In genomic region chr2:163859951-163860350, GRCh38 we compare ENCODE assay signal across 27 cellular contexts.
DNase-seq lines count a peak whose midpoint lies in the region; ATAC-seq, FAIRE-seq and TF ChIP-seq lines count a peak whose summit lies in the region.
"Had no signal": no experiment of that assay in that cellular context is flagged by ENCODE, and none has a peak within 500 bp of the region (broad histone marks: within the 10 kb centered on the region; RNA-seq: fewer than 3 reads in every experiment).

No MANE protein-coding gene starts in this region.

- CTCF ChIA-PET in H1 (lab: Charles Lee; ENCODE audit: partially characterized antibody) = no interaction called here

- H2BK15ac ChIP-seq in H1 (ENCODE audit: low read length) = no peak overlapping the region

- H3K4ac ChIP-seq in H1 (replicated peaks; ENCODE audit: insufficient read length, low read depth, low read length) = no peak overlapping the region

- TF ChIP-seq CTCF in GM12865 (IDR thresholded peaks at IDR 0.05; ENCODE audit: insufficient read depth, low read depth, low read length, missing control alignments) (no peak), H1 (IDR thresholded peaks at IDR 0.05; ENCODE audit: control extremely low read depth in 1 of 3, insufficient read depth in 1 of 3, low read depth in 1 of 3, low read length in 3 of 3) (no peak), osteoblast (IDR thresholded peaks at IDR 0.05; ENCODE audit: extremely low read depth, low read depth, low read length) (no peak), esophagus squamous epithelium (IDR thresholded peaks at IDR 0.05) (no peak), uterus (IDR thresholded peaks at IDR 0.05) (no peak)

- no peaks in the 10 kb centered on the region for H3K27me3 ChIP-seq in H1 (replicated peaks in 1 of 4; ENCODE audit: control insufficient read depth in 3 of 4, extremely low read depth in 1 of 4, insufficient read depth in 3 of 4, low read length in 3 of 4)
- H3K27me3 ChIP-seq in osteoblast (ENCODE audit: insufficient read depth, low read length) = no peaks in the 10 kb centered on the region
- no peaks in the 10 kb centered on the region for H3K27me3 ChIP-seq in esophagus squamous epithelium
- H3K27me3 ChIP-seq in uterus = no peaks in the 10 kb centered on the region
- H3K27me3 ChIP-seq: colonic mucosa, hepatocyte, stomach had no signal

- FAIRE-seq in H1 (lab: Jason Lieb, UNC) = no peak
- FAIRE-seq: HTR-8/SVneo had no signal

- no peak overlapping the region for H2BK120ac ChIP-seq in H1 (replicated peaks; ENCODE audit: low read depth, low read length)

- no peak overlapping the region for H2AK5ac ChIP-seq in H1 (ENCODE audit: low read depth, low read length)

- intact Hi-C loops in esophagus squamous epithelium (cut with DNase I) = no loop called here
- intact Hi-C loops in uterus (cut with DNase I; ENCODE audit: low total_unique reads) = no loop called here

- TF ChIP-seq EP300 in H1 (IDR thresholded peaks at IDR 0.05; ENCODE audit: borderline replicate concordance in 1 of 2, low read depth in 2 of 2, low read length in 2 of 2) = no peak

- ATAC-seq in GM19452 (IDR thresholded peaks at IDR 0.05; ENCODE audit: unreplicated experiment) = no peak
- ATAC-seq: activated CD8-positive, alpha-beta memory T cell treated with anti-CD3 and anti-CD28 coated beads, Interleukin-2, amount 10 ng/mL, durations not matched to agents 7 days and 5 days; activated T-helper 17 cell treated with anti-CD3 and anti-CD28 coated beads, Interleukin-2, amount 50 U/mL, for 72 hours; natural killer cell treated with Interleukin-12 subunit alpha and Interleukin-12 subunit beta and Interleukin-15 and Interleukin-18, amount 100 ng/mL, for 72 hours had no signal

- H2AFZ ChIP-seq in H1 (ENCODE audit: low read length) (peak overlapping the region; percentile 59; the same call in 1 of the 2 replicates), osteoblast (ENCODE audit: low read length) (peak overlapping the region; percentile 8)
- H2AFZ ChIP-seq: hepatocyte, PC-9 had no signal

- H3K14ac ChIP-seq in H1 (ENCODE audit: insufficient read length) = no peak overlapping the region

- no peak overlapping the region for H2BK12ac ChIP-seq in H1 (ENCODE audit: low read depth, low read length)

- H2BK5ac ChIP-seq in H1 (ENCODE audit: low read depth, low read length) = no peak overlapping the region

- H3K79me1 ChIP-seq in H1 (ENCODE audit: low read depth, low read length) = no peaks in the 10 kb centered on the region

- no peak overlapping the region for H4K91ac ChIP-seq in H1 (replicated peaks; ENCODE audit: insufficient read length, low read length)

- no peaks in the 10 kb centered on the region for H3K9me3 ChIP-seq in H1 (ENCODE audit: insufficient read depth in 2 of 2, low read depth in 1 of 2, low read length in 1 of 2)
- H3K9me3 ChIP-seq in osteoblast (ENCODE audit: low read depth, low read length) = no peaks in the 10 kb centered on the region
- no peaks in the 10 kb centered on the region for H3K9me3 ChIP-seq in esophagus squamous epithelium
- no peaks in the 10 kb centered on the region for H3K9me3 ChIP-seq in uterus
- H3K9me3 ChIP-seq: colonic mucosa, stomach had no signal

- H3K18ac ChIP-seq in H1 (ENCODE audit: extremely low read depth, low read length) = no peak overlapping the region

- no peak for TF ChIP-seq POLR2A in H1 (IDR thresholded peaks at IDR 0.05; ENCODE audit: control extremely low read depth in 1 of 2, low read depth in 2 of 2, low read length in 2 of 2)
- TF ChIP-seq POLR2A in esophagus squamous epithelium (IDR thresholded peaks at IDR 0.05) = no peak
- TF ChIP-seq POLR2A in uterus (IDR thresholded peaks at IDR 0.05) = no peak

- H3K79me2 ChIP-seq in H1 (ENCODE audit: control insufficient read depth in 1 of 2, insufficient read depth in 2 of 2, low read length in 2 of 2) (no peaks in the 10 kb centered on the region), osteoblast (ENCODE audit: insufficient read depth, low read length) (no peaks in the 10 kb centered on the region)
- H3K79me2 ChIP-seq: hepatocyte had no signal

- no peak overlapping the region for H2BK20ac ChIP-seq in H1 (ENCODE audit: low read length)

- TF ChIP-seq RAD21 in H1 (IDR thresholded peaks at IDR 0.05 in 1 of 2, conservative IDR thresholded peaks at IDR 0.05 in 1 of 2; ENCODE audit: low read depth in 2 of 2, low read length in 2 of 2) = no peak

- H3K36me3 ChIP-seq in H1 (ENCODE audit: control insufficient read depth in 2 of 4, insufficient read depth in 4 of 4, low read length in 3 of 4) (no peaks in the 10 kb centered on the region), osteoblast (ENCODE audit: insufficient read depth, low read length) (no peaks in the 10 kb centered on the region), esophagus squamous epithelium (no peaks in the 10 kb centered on the region), uterus (no peaks in the 10 kb centered on the region)
- H3K36me3 ChIP-seq: colonic mucosa, stomach had no signal

- H3K27ac ChIP-seq in H1 (ENCODE audit: low read depth, low read length) = no peak overlapping the region
- H3K27ac ChIP-seq in osteoblast (ENCODE audit: low read depth, low read length) = no peak overlapping the region
- no peak overlapping the region for H3K27ac ChIP-seq in esophagus squamous epithelium
- H3K27ac ChIP-seq in uterus = no peak overlapping the region
- H3K27ac ChIP-seq: colonic mucosa, hepatocyte, PC-9, stomach had no signal

- H4K8ac ChIP-seq in H1 (ENCODE audit: extremely low read depth, insufficient read depth, low read length) = no peak overlapping the region

- no peaks in the 10 kb centered on the region for H3K23me2 ChIP-seq in H1 (ENCODE audit: low read depth, low read length)

- H3K4me3 ChIP-seq in GM12865 (ENCODE audit: low read depth, low read length) (no peak overlapping the region), H1 (ENCODE audit: extremely low read depth in 1 of 4, insufficient read depth in 2 of 4, low read depth in 3 of 4, low read length in 4 of 4) (no peak overlapping the region), osteoblast (ENCODE audit: insufficient read depth, low read length) (no peak overlapping the region), esophagus squamous epithelium (no peak overlapping the region), uterus (no peak overlapping the region)
- H3K4me3 ChIP-seq: colonic mucosa, hepatocyte, PC-9, smooth muscle cell, stomach had no signal

- POLR2A ChIA-PET in H1 (lab: Charles Lee; ENCODE audit: partially characterized antibody) = no interaction called here

- H3K4me2 ChIP-seq in H1 (ENCODE audit: insufficient read depth in 1 of 2, low read depth in 2 of 2, low read length in 2 of 2) = no peak overlapping the region
- H3K4me2 ChIP-seq in osteoblast (ENCODE audit: insufficient read depth, low read length) = no peak overlapping the region
- H3K4me2 ChIP-seq: hepatocyte, PC-9, smooth muscle cell had no signal

- no peak overlapping the region for H3K23ac ChIP-seq in H1 (ENCODE audit: insufficient read length)

- H4K20me1 ChIP-seq in H1 (replicated peaks in 1 of 2; ENCODE audit: control insufficient read depth in 1 of 2, insufficient read depth in 2 of 2, low read length in 2 of 2) (no peaks in the 10 kb centered on the region), osteoblast (ENCODE audit: insufficient read depth, low read length) (no peaks in the 10 kb centered on the region)

- H4K5ac ChIP-seq in H1 (ENCODE audit: insufficient read length, low read depth, low read length) = no peak overlapping the region

- no peak overlapping the region for H3K9ac ChIP-seq in H1 (replicated peaks in 1 of 4; ENCODE audit: extremely low read depth in 1 of 4, low read depth in 3 of 4, low read length in 3 of 4)

- H3K56ac ChIP-seq in H1 (replicated peaks; ENCODE audit: insufficient read length, low read depth, low read length) = no peak overlapping the region

- DNase-seq in GM12865 (ENCODE audit: low read depth) = peak; percentile 1
- peak; percentile 27 for DNase-seq in HT1080 (ENCODE audit: low read depth)
- DNase-seq in H1 (ENCODE audit: low read depth in 1 of 2, low spot score in 2 of 2) = no peak
- DNase-seq in osteoblast (ENCODE audit: insufficient read length, low spot score, missing footprints) = no peak
- DNase-seq in SIG-M5 treated with dmso at 0.1 percent for 504 hours (lab: John Stamatoyannopoulos, UW; ENCODE audit: unreplicated experiment) = no peak
- no peak for DNase-seq in esophagus squamous epithelium (lab: John Stamatoyannopoulos, UW)
- no peak for DNase-seq in uterus
- DNase-seq: activated CD4-positive, alpha-beta T cell treated with anti-CD3 and anti-CD28 coated beads for 1 hour; activated CD8-positive, alpha-beta memory T cell treated with anti-CD3 and anti-CD28 coated beads, Interleukin-2, amount 10 ng/mL, durations not matched to agents 7 days and 5 days; activated naive CD8-positive, alpha-beta T cell treated with anti-CD3 and anti-CD28 coated beads, Interleukin-2, amount 10 ng/mL, durations not matched to agents 7 days and 5 days; colonic mucosa; endodermal cell; foreskin fibroblast; GF-D8; islet precursor cell; NCI-H2227 treated with DMSO at 0.1 percent for 48 hours; NCI-H82; PC-9; stimulated activated CD4-positive, alpha-beta T cell treated with anti-CD3 and anti-CD28 coated beads, Interleukin-4, amount 100 ng/mL, for 24 hours; stomach; trophoblast cell had no signal

- no peaks in the 10 kb centered on the region for H3K4me1 ChIP-seq in H1 (replicated peaks in 1 of 4; ENCODE audit: control insufficient read depth in 3 of 4, insufficient read depth in 4 of 4, low read length in 3 of 4)
- H3K4me1 ChIP-seq in osteoblast (ENCODE audit: insufficient read depth, low read length) = no peaks in the 10 kb centered on the region
- H3K4me1 ChIP-seq in esophagus squamous epithelium = no peaks in the 10 kb centered on the region
- no peaks in the 10 kb centered on the region for H3K4me1 ChIP-seq in uterus
- H3K4me1 ChIP-seq: colonic mucosa, stomach had no signal

TF ChIP-seq in H1, 55 proteins besides CTCF, POLR2A, EP300 and RAD21 (continues in another document):
- TF ChIP-seq ZNF274 (IDR thresholded peaks at IDR 0.05; ENCODE audit: borderline replicate concordance, extremely low read depth, low read length) = no peak
- TF ChIP-seq RBBP5 (IDR thresholded peaks at IDR 0.05; ENCODE audit: borderline replicate concordance, low read depth, low read length) = no peak
- TF ChIP-seq TBP (IDR thresholded peaks at IDR 0.05; ENCODE audit: low read depth, low read length) = no peak
- TF ChIP-seq CHD2 (IDR thresholded peaks at IDR 0.05; ENCODE audit: low read length) = no peak
- TF ChIP-seq POLR2AphosphoS5 (IDR thresholded peaks at IDR 0.05; ENCODE audit: low read depth, low read length) = no peak
- TF ChIP-seq HDAC2 (IDR thresholded peaks at IDR 0.05; ENCODE audit: borderline replicate concordance in 1 of 2, low read depth in 2 of 2, low read length in 2 of 2) = no peak
- no peak for TF ChIP-seq KDM4A (IDR thresholded peaks at IDR 0.05; ENCODE audit: low read depth, low read length, severe bottlenecking)
- no peak for TF ChIP-seq SIN3A (conservative IDR thresholded peaks at IDR 0.05 in 1 of 2, IDR thresholded peaks at IDR 0.05 in 1 of 2; ENCODE audit: low read depth in 1 of 2, low read length in 2 of 2)
- TF ChIP-seq POU5F1 (IDR thresholded peaks at IDR 0.05; ENCODE audit: low read depth, low read length) = no peak
- no peak for TF ChIP-seq CREB1 (IDR thresholded peaks at IDR 0.05)
- no peak for TF ChIP-seq MAFK (IDR thresholded peaks at IDR 0.05; ENCODE audit: low read depth, low read length)

Comparison
In these comparisons a context has a peak if more than half of its experiments do, and no peak if none do; other contexts are left out.
1. DNase-seq: peak in GM12865 (single experiment) and HT1080 (single experiment); none in H1 (0 of 2), osteoblast (single experiment), SIG-M5 treated with dmso at 0.1 percent for 504 hours (single experiment), esophagus squamous epithelium (single experiment) and uterus (0 of 2).